11 cellular contexts compared by ENCODE assay signal in genomic region chr2:104871566-104872033, GRCh38. TPM values are rescaled to one million over a fixed set of nuclear protein-coding genes. Genes with fewer than 3 reads are reported as not detected.
DNase-seq lines count a peak whose midpoint lies in the region; ATAC-seq and TF ChIP-seq lines count a peak whose summit lies in the region.
"Had no signal": no experiment of that assay in that cellular context is flagged by ENCODE, and none has a peak within 500 bp of the region (broad histone marks: within the 10 kb centered on the region; RNA-seq: fewer than 3 reads in every experiment).

No MANE protein-coding gene starts in this region.

- peaks cover 56 to 59% of the 10 kb centered on the region in 2 donors for H3K27me3 Mint-ChIP-seq in natural killer cell (ENCODE audit: low read depth in 2 of 2)
- peaks cover 39 to 47% of the 10 kb centered on the region in 2 donors for H3K27me3 Mint-ChIP-seq in CD4-positive, alpha-beta memory T cell

- no peak overlapping the region for H3K9ac ChIP-seq in HUES48 (ENCODE audit: low read depth, low read length)

- no peak overlapping the region for H3K27ac Mint-ChIP-seq in natural killer cell
- H3K27ac Mint-ChIP-seq in CD4-positive, alpha-beta memory T cell: no peak overlapping the region

- DNase-seq in ACHN (peak; percentile 7), natural killer cell (no peak), stomach (no peak)
- no peak for DNase-seq in CD4-positive, alpha-beta memory T cell
- no peak for DNase-seq in activated effector memory CD4-positive, alpha-beta T cell treated with Interleukin-2 at 50 U/mL for 16 hours
- DNase-seq: GDM1, NCI-H510A had no signal

- H3K36me3 Mint-ChIP-seq in natural killer cell: no peaks in the 10 kb centered on the region
- no peaks in the 10 kb centered on the region for H3K36me3 Mint-ChIP-seq in CD4-positive, alpha-beta memory T cell

- TF ChIP-seq POLR2A in stomach (IDR thresholded peaks at IDR 0.05): no peak

- peaks cover 12 to 22% of the 10 kb centered on the region in 2 donors for H3K4me1 Mint-ChIP-seq in natural killer cell
- peaks cover 0 to 10% (median 6%) of the 10 kb centered on the region in 4 donors for H3K4me1 Mint-ChIP-seq in CD4-positive, alpha-beta memory T cell

- 1% methylated on average over 15 of the region's 15 CpGs for WGBS in ectodermal cell, 2 experiments
- WGBS in stomach, 5 donors: 3 to 10% (median 5%) methylated on average over 10 to 15 of the region's 15 CpGs

- in situ Hi-C loops in ACHN (cut with HindIII; ENCODE audit: low pct_ligation_motif_present, low pct_unique_long_range_greater_than_20kb, low sequenced_read_pairs): no loop called here

- H3K9me3 Mint-ChIP-seq in natural killer cell: no peaks in the 10 kb centered on the region
- peaks cover 0 to 4% (median 0%) of the 10 kb centered on the region in 8 donors for H3K9me3 Mint-ChIP-seq in CD4-positive, alpha-beta memory T cell

- H3K36me3 ChIP-seq in HUES48 (ENCODE audit: control insufficient read depth, insufficient read depth, low read length): no peaks in the 10 kb centered on the region
- H3K36me3 ChIP-seq in ectodermal cell (ENCODE audit: control insufficient read depth, insufficient read depth, low read length): no peaks in the 10 kb centered on the region
- no peaks in the 10 kb centered on the region for H3K36me3 ChIP-seq in stomach
- H3K36me3 ChIP-seq in CD4-positive, alpha-beta memory T cell (ENCODE audit: insufficient read depth, low read length): no peaks in the 10 kb centered on the region

- no peak for TF ChIP-seq EP300 in stomach (IDR thresholded peaks at IDR 0.05)

- H3K9me3 ChIP-seq in HUES48 (ENCODE audit: control insufficient read depth, insufficient read depth, low read length) (no peaks in the 10 kb centered on the region), ectodermal cell (ENCODE audit: control insufficient read depth, low read length) (no peaks in the 10 kb centered on the region), stomach (no peaks in the 10 kb centered on the region)
- H3K9me3 ChIP-seq in CD4-positive, alpha-beta memory T cell (ENCODE audit: control insufficient read depth in 1 of 2, low read length in 2 of 2): no peaks in the 10 kb centered on the region

- TF ChIP-seq CTCF in natural killer cell (IDR thresholded peaks at IDR 0.05) (no peak), stomach (IDR thresholded peaks at IDR 0.05) (no peak)

- H3K27me3 ChIP-seq in HUES48 (ENCODE audit: control insufficient read depth, insufficient read depth, low read length): peaks cover 97% of the 10 kb centered on the region
- H3K27me3 ChIP-seq in ectodermal cell (ENCODE audit: control insufficient read depth, insufficient read depth, low read length, poor library complexity, severe bottlenecking): peaks cover 85% of the 10 kb centered on the region
- H3K27me3 ChIP-seq in stomach: peaks cover 23 to 94% (median 68%) of the 10 kb centered on the region in 3 donors
- peaks cover 12% of the 10 kb centered on the region for H3K27me3 ChIP-seq in CD4-positive, alpha-beta memory T cell (ENCODE audit: insufficient read depth, low read length)

- intact Hi-C loops in natural killer cell (cut with micrococcal nuclease) (no loop called here), stomach (cut with DNase I; ENCODE audit: low total_unique reads) (no loop called here)
- intact Hi-C loops in CD4-positive, alpha-beta memory T cell (cut with micrococcal nuclease): no loop called here

- peak overlapping the region; percentile 51 for H3K4me3 ChIP-seq in HUES48 (ENCODE audit: low read depth, low read length)
- H3K4me3 ChIP-seq in ectodermal cell (ENCODE audit: insufficient read depth, low read depth, low read length): peak overlapping the region; percentile 57
- peak overlapping the region in 2 of 4 donors; percentile 67 to 76 for H3K4me3 ChIP-seq in stomach
- H3K4me3 ChIP-seq in CD4-positive, alpha-beta memory T cell (ENCODE audit: low read length in 2 of 2): no peak overlapping the region

- H3K27ac ChIP-seq in HUES48 (ENCODE audit: low read depth, low read length): no peak overlapping the region
- no peak overlapping the region for H3K27ac ChIP-seq in ectodermal cell (ENCODE audit: insufficient read depth, low read depth, low read length, poor library complexity, severe bottlenecking)
- peak overlapping the region in 1 of 5 donors; percentile 68 for H3K27ac ChIP-seq in stomach
- no peak overlapping the region for H3K27ac ChIP-seq in CD4-positive, alpha-beta memory T cell (ENCODE audit: low read depth, low read length)

- no peak for ATAC-seq in natural killer cell
- ATAC-seq in GM18517 (IDR thresholded peaks at IDR 0.05; ENCODE audit: unreplicated experiment): no peak

- peaks cover 27% of the 10 kb centered on the region for H3K4me1 ChIP-seq in HUES48 (ENCODE audit: control insufficient read depth, insufficient read depth, low read length)
- peaks cover 20% of the 10 kb centered on the region for H3K4me1 ChIP-seq in ectodermal cell (ENCODE audit: control insufficient read depth, insufficient read depth, low read length)
- peaks cover 12 to 33% (median 26%) of the 10 kb centered on the region in 4 donors for H3K4me1 ChIP-seq in stomach
- H3K4me1 ChIP-seq in CD4-positive, alpha-beta memory T cell (ENCODE audit: insufficient read depth, low read length): peaks cover 4% of the 10 kb centered on the region

- CTCF ChIA-PET in CD4-positive, alpha-beta memory T cell (lab: Charles Lee; ENCODE audit: partially characterized antibody): no interaction called here

- POLR2A ChIA-PET in CD4-positive, alpha-beta memory T cell (lab: Charles Lee; ENCODE audit: partially characterized antibody): no interaction called here

- H3K4me3 Mint-ChIP-seq in natural killer cell: peak overlapping the region; percentile 68
- peak overlapping the region in 4 of 8 donors; percentile 9 to 50 (median 29) for H3K4me3 Mint-ChIP-seq in CD4-positive, alpha-beta memory T cell

RNA-seq across cellular contexts. Expression of gene POU3F3, which starts 17.7 kb away (rescaled TPM):
- polyA plus RNA-seq in ectodermal cell (2013, experiment 1 of 4): 1.7 TPM
- 1.3 TPM for polyA plus RNA-seq in ectodermal cell (2013, experiment 2 of 4)
- polyA plus RNA-seq in ectodermal cell (2013, experiment 3 of 4): 2.8 TPM
- polyA plus RNA-seq in ectodermal cell (2013, experiment 4 of 4): 3.7 TPM
- total RNA-seq in natural killer cell (not detected), stomach (under 1 TPM in 1 of 5 donors, not detected in 4; 0.37 TPM)
- under 1 TPM in 1 of 3 donors, not detected in 2; 0.93 TPM for polyA plus RNA-seq in stomach
- not detected for total RNA-seq in CD4-positive, alpha-beta memory T cell
- not detected for polyA plus RNA-seq in CD4-positive, alpha-beta memory T cell
- total RNA-seq: bronchial epithelial cell had no signal

Comparison
In these comparisons a context has a peak if more than half of its experiments do, and no peak if none do; other contexts are left out.
1. H3K4me3 ChIP-seq: peak in HUES48 (single experiment) and ectodermal cell (single experiment); none in CD4-positive, alpha-beta memory T cell (0 of 2).